In genomic region chr10:14648042-14648765, GRCh38 we compare ENCODE assay signal across 8 cellular contexts.
DNase-seq lines count a peak whose midpoint lies in the region; ATAC-seq and TF ChIP-seq lines count a peak whose summit lies in the region.

No MANE protein-coding gene starts in this region.

- H3K36me3 ChIP-seq in neutrophil (no peaks in the 10 kb centered on the region), stomach (no peaks in the 10 kb centered on the region)

- 9 to 14% (median 10%) methylated on average over 14 of the region's 14 CpGs for WGBS in stomach, 5 donors

- ATAC-seq in GM19025 (IDR thresholded peaks at IDR 0.05; ENCODE audit: low read depth, unreplicated experiment) (peak; percentile 91), HG03280 (IDR thresholded peaks at IDR 0.05; ENCODE audit: unreplicated experiment) (peak; percentile 93)

- H3K27ac ChIP-seq in neutrophil (peak overlapping the region; percentile 87), stomach (peak overlapping the region; percentile 57 to 84 (median 77))

- H3K4me1 ChIP-seq in neutrophil (ENCODE audit: control insufficient read depth in 1 of 2, insufficient read depth in 1 of 2, low read depth in 1 of 2, low read length in 1 of 2) (peaks cover 24 to 25% of the 10 kb centered on the region in 2 experiments), stomach (peaks cover 12 to 35% (median 24%) of the 10 kb centered on the region in 4 donors)

- intact Hi-C loops in stomach (cut with DNase I; ENCODE audit: low total_unique reads) = no loop called here

- H3K9me3 ChIP-seq in neutrophil = no peaks in the 10 kb centered on the region
- no peaks in the 10 kb centered on the region for H3K9me3 ChIP-seq in stomach

- H3K27me3 ChIP-seq in neutrophil (no peaks in the 10 kb centered on the region), stomach (no peaks in the 10 kb centered on the region)

- H3K4me3 ChIP-seq in neutrophil (ENCODE audit: low read depth in 1 of 2, low read length in 1 of 2) = peak overlapping the region; percentile 37 to 38
- peak overlapping the region in 3 of 4 donors; percentile 9 to 14 (median 14) for H3K4me3 ChIP-seq in stomach

- DNase-seq in AG20443 (ENCODE audit: low spot score) (peak; percentile 50), NOMO-1 treated with dmso at 0.1 percent for 144 hours (lab: John Stamatoyannopoulos, UW; ENCODE audit: unreplicated experiment) (peak; percentile 98), activated T-helper 1 cell treated with Interleukin-2 at 50 U/mL for 16 hours (ENCODE audit: low read depth) (peak; percentile 45), fibroblast of the conjunctiva (ENCODE audit: low read depth) (peak; percentile 44), stomach (peak; percentile 60)

- TF ChIP-seq CTCF in neutrophil (IDR thresholded peaks at IDR 0.05) (no peak), stomach (IDR thresholded peaks at IDR 0.05) (no peak)

- no peak for TF ChIP-seq POLR2A in stomach (IDR thresholded peaks at IDR 0.05)

- TF ChIP-seq EP300 in stomach (IDR thresholded peaks at IDR 0.05) = no peak

Comparison
In these comparisons a context has a peak if more than half of its experiments do, and no peak if none do; other contexts are left out.
1. Peak in every context shown above with its lines: DNase-seq, ATAC-seq, H3K4me3 ChIP-seq and H3K27ac ChIP-seq.
2. DNase-seq: peak in every context shown above with its lines; median percentile 98 in NOMO-1 treated with dmso at 0.1 percent for 144 hours; 60 in stomach; 50 in AG20443; 45 in activated T-helper 1 cell treated with Interleukin-2 at 50 U/mL for 16 hours; 44 in fibroblast of the conjunctiva.